Comparison of ENCODE assay signal across 15 cellular contexts in genomic region chr10:98295401-98295811, GRCh38. TPM values are rescaled to one million over a fixed set of nuclear protein-coding genes. Genes with fewer than 3 reads are reported as not detected.
DNase-seq lines count a peak whose midpoint lies in the region; TF ChIP-seq lines count a peak whose summit lies in the region.
"Had no signal": no experiment of that assay in that cellular context is flagged by ENCODE, and none has a peak within 500 bp of the region (broad histone marks: within the 10 kb centered on the region; RNA-seq: fewer than 3 reads in every experiment).

No MANE protein-coding gene starts in this region.

- TF ChIP-seq CTCF in GM12865 (IDR thresholded peaks at IDR 0.05; ENCODE audit: insufficient read depth, low read depth, low read length, missing control alignments) (no peak), nephron progenitor cell (IDR thresholded peaks at IDR 0.05) (no peak)

- H3K4me1 Mint-ChIP-seq in nephron progenitor cell: peaks cover 44% of the 10 kb centered on the region
- H3K4me1 Mint-ChIP-seq in activated CD4-positive, alpha-beta T cell treated with anti-CD3 and anti-CD28 coated beads, Interleukin-2, amount 10 ng/mL, durations not matched to agents 24 days and 14 days: no peaks in the 10 kb centered on the region

- H3K36me3 ChIP-seq in MG63 (no peaks in the 10 kb centered on the region), H7 (replicated peaks; ENCODE audit: control insufficient read depth, insufficient read depth, low read length) (no peaks in the 10 kb centered on the region)

- peak overlapping the region; percentile 58 for H3K4me3 Mint-ChIP-seq in nephron progenitor cell
- H3K4me3 Mint-ChIP-seq in activated CD4-positive, alpha-beta T cell treated with anti-CD3 and anti-CD28 coated beads, Interleukin-2, amount 10 ng/mL, durations not matched to agents 24 days and 14 days: no peak overlapping the region

- peaks cover 12% of the 10 kb centered on the region for H3K27me3 Mint-ChIP-seq in nephron progenitor cell (ENCODE audit: low read depth, poor library complexity)
- peaks cover 11% of the 10 kb centered on the region for H3K27me3 Mint-ChIP-seq in activated CD4-positive, alpha-beta T cell treated with anti-CD3 and anti-CD28 coated beads, Interleukin-2, amount 10 ng/mL, durations not matched to agents 24 days and 14 days

- no peaks in the 10 kb centered on the region for H3K9me3 Mint-ChIP-seq in nephron progenitor cell
- H3K9me3 Mint-ChIP-seq in activated CD4-positive, alpha-beta T cell treated with anti-CD3 and anti-CD28 coated beads, Interleukin-2, amount 10 ng/mL, durations not matched to agents 24 days and 14 days: no peaks in the 10 kb centered on the region
- H3K9me3 Mint-ChIP-seq: brain had no signal

- peak overlapping the region; percentile 97 for H3K27ac Mint-ChIP-seq in nephron progenitor cell
- no peak overlapping the region for H3K27ac Mint-ChIP-seq in activated CD4-positive, alpha-beta T cell treated with anti-CD3 and anti-CD28 coated beads, Interleukin-2, amount 10 ng/mL, durations not matched to agents 24 days and 14 days

- H3K27me3 ChIP-seq in MG63 (no peaks in the 10 kb centered on the region), H7 (ENCODE audit: control insufficient read depth, insufficient read depth, low read length) (no peaks in the 10 kb centered on the region; the same call in 1 of the 2 replicates)

- DNase-seq in GM12865 (ENCODE audit: low read depth) (peak; percentile 16), MG63 (peak; percentile 42), anterior cingulate cortex (lab: John Stamatoyannopoulos, UW) (peak in 35 of 58 donors; percentile 6 to 42 (median 21)), nephron progenitor cell (no peak), SW 1271 (lab: John Stamatoyannopoulos, UW) (no peak), H7 (no peak)
- DNase-seq in activated CD4-positive, alpha-beta T cell treated with anti-CD3 and anti-CD28 coated beads, Interleukin-2, amount 50 U/mL, for 4 hours: no peak
- no peak for DNase-seq in activated CD4-positive, alpha-beta T cell treated with anti-CD3 and anti-CD28 coated beads, Interleukin-2, amount 10 ng/mL, durations not matched to agents 24 days and 14 days
- DNase-seq: activated gamma-delta T cell treated with Interleukin-2 at 50 U/mL for 16 hours; right cardiac atrium; stimulated activated CD4-positive, alpha-beta T cell treated with anti-CD3 and anti-CD28 coated beads, Interleukin-4, amount 100 ng/mL, for 4 hours; stimulated activated naive CD4-positive, alpha-beta T cell treated with Interleukin-2 at 50 U/mL for 16 hours had no signal

- intact Hi-C loops in activated CD4-positive, alpha-beta T cell treated with anti-CD3 and anti-CD28 coated beads, Interleukin-2, amount 10 ng/mL, durations not matched to agents 24 days and 14 days (cut with micrococcal nuclease): no loop called here

- H3K9me3 ChIP-seq in MG63: no peaks in the 10 kb centered on the region

- H3K36me3 Mint-ChIP-seq in nephron progenitor cell (ENCODE audit: low read depth): no peaks in the 10 kb centered on the region
- no peaks in the 10 kb centered on the region for H3K36me3 Mint-ChIP-seq in activated CD4-positive, alpha-beta T cell treated with anti-CD3 and anti-CD28 coated beads, Interleukin-2, amount 10 ng/mL, durations not matched to agents 24 days and 14 days (ENCODE audit: low read depth)
- H3K36me3 Mint-ChIP-seq: brain had no signal

- H3K4me3 ChIP-seq in GM12865 (ENCODE audit: low read depth, low read length) (no peak overlapping the region), MG63 (no peak overlapping the region), H7 (ENCODE audit: insufficient read depth, low read depth, low read length) (no peak overlapping the region)
- H3K4me3 ChIP-seq: K562 had no signal

RNA-seq across cellular contexts. Expression of gene LOXL4, which starts 27.4 kb away (rescaled TPM):
- not detected in 2 replicates for total RNA-seq in MG63 (2014; rRNA removed; shearing (Covaris generic); ENCODE audit: low replicate concordance)
- 1.4 and 1.7 TPM in 2 replicates for total RNA-seq in H7 (2014; rRNA removed; shearing (Covaris generic))
- total RNA-seq in activated CD4-positive, alpha-beta T cell treated with anti-CD3 and anti-CD28 coated beads, Interleukin-2, amount 10 ng/mL, durations not matched to agents 24 days and 14 days: not detected in 2 replicates
- total RNA-seq: activated CD8-positive, alpha-beta memory T cell treated with anti-CD3 and anti-CD28 coated beads for 36 hours had no signal

Comparison
In these comparisons a context has a peak if more than half of its experiments do, and no peak if none do; other contexts are left out.
1. DNase-seq: peak in GM12865 (single experiment), MG63 (single experiment) and anterior cingulate cortex (35 of 58); none in nephron progenitor cell (single experiment), SW 1271 (0 of 2), activated CD4-positive, alpha-beta T cell treated with anti-CD3 and anti-CD28 coated beads, Interleukin-2, amount 50 U/mL, for 4 hours (0 of 2), H7 (single experiment) and activated CD4-positive, alpha-beta T cell treated with anti-CD3 and anti-CD28 coated beads, Interleukin-2, amount 10 ng/mL, durations not matched to agents 24 days and 14 days (single experiment).